In genomic region chr5:152642406-152642805, GRCh38 we compare ENCODE assay signal across 7 cellular contexts.
"Had no signal": no experiment of that assay in that cellular context is flagged by ENCODE, and none has a peak within 500 bp of the region (broad histone marks: within the 10 kb centered on the region; RNA-seq: fewer than 3 reads in every experiment).

No MANE protein-coding gene starts in this region.

- H3K36me3 ChIP-seq: HAP-1 had no signal

- H3K9me3 ChIP-seq: HAP-1 had no signal

- H3K4me1 ChIP-seq: HAP-1 had no signal

- ATAC-seq: HCT116, HepG2 had no signal

- H3K4me3 ChIP-seq: HAP-1 had no signal

- DNase-seq: GOT3, H7, HFFc6, KBM-7 had no signal
